In the genomic region with DNA sequence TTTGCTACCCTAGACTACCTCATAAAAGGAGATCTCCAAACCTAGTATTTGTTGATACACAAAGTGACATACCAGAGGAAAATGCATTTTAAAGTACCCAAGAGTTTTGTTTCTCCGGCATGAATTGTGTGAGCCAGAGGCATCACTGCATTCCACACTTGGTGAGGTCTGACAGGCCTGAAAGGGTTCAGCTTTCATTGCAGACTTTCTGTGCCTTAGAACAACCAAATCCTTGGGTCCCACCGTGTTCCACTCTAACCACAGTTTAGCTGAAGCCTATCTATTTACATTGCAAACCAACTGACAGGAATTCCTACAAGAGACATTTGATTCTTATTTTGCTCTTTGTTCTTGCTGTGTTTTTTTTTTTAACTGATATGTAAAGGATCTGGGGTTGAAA, we compare ENCODE assay signal across 1 cellular context.
TF ChIP-seq lines count a peak whose summit lies in the region.

No MANE protein-coding gene starts in this region.

TF ChIP-seq in IMR-90, 13 proteins besides CTCF, POLR2A, EP300 and RAD21 (continued from another document):
- TF ChIP-seq ELK1 (IDR thresholded peaks at IDR 0.05; ENCODE audit: borderline replicate concordance, low read depth, low read length), result no peak
- TF ChIP-seq CHD1 (IDR thresholded peaks at IDR 0.05; ENCODE audit: low read depth, low read length), result no peak
- TF ChIP-seq FOS (IDR thresholded peaks at IDR 0.05; ENCODE audit: low read depth, low read length), result no peak
- no peak for TF ChIP-seq USF2 (IDR thresholded peaks at IDR 0.05; ENCODE audit: low read depth, low read length)
- no peak for TF ChIP-seq MAZ (IDR thresholded peaks at IDR 0.05; ENCODE audit: borderline replicate concordance, low read depth, low read length)
- no peak for TF ChIP-seq RCOR1 (IDR thresholded peaks at IDR 0.05; ENCODE audit: insufficient replicate concordance, low read length)
- TF ChIP-seq RFX5 (IDR thresholded peaks at IDR 0.05; ENCODE audit: low read depth, low read length), result no peak
- TF ChIP-seq CEBPB (IDR thresholded peaks at IDR 0.05; ENCODE audit: low read depth, low read length), result no peak
- TF ChIP-seq SMC3 (IDR thresholded peaks at IDR 0.05; ENCODE audit: low read depth, low read length), result no peak
- no peak for TF ChIP-seq MXI1 (IDR thresholded peaks at IDR 0.05; ENCODE audit: borderline replicate concordance, low read depth, low read length)
- TF ChIP-seq BHLHE40 (IDR thresholded peaks at IDR 0.05; ENCODE audit: low read depth, low read length), result no peak
- no peak for TF ChIP-seq NFE2L2 (IDR thresholded peaks at IDR 0.05; ENCODE audit: low read depth, low read length)
